ENCODE assay signal across 3 cellular contexts in the genomic region with DNA sequence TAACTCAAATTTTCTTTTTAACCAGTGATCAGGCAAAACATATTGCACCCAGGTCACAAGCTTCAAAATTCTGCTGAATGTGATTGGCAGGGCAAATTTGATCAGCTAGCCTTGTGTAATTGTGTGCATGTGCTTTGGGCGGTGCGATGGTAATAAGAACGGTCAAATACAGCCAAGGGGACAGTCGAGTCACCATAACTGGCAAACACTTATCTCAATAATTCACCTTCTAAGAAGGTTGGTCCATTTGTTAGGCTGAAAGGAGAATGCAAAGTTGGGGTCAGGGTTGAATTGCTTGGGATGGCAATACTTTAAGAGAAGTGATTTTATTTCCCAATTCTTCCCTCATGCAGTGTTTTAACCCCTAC.
"Had no signal": no experiment of that assay in that cellular context is flagged by ENCODE, and none has a peak within 500 bp of the region (broad histone marks: within the 10 kb centered on the region; RNA-seq: fewer than 3 reads in every experiment).

No MANE protein-coding gene starts in this region.

- H3K4me3 ChIP-seq: GM12878 had no signal

- ATAC-seq: GM12878 had no signal

- DNase-seq: GDM1, GF-D8 had no signal
